ENCODE assay signal across 8 cellular contexts in the genomic region with DNA sequence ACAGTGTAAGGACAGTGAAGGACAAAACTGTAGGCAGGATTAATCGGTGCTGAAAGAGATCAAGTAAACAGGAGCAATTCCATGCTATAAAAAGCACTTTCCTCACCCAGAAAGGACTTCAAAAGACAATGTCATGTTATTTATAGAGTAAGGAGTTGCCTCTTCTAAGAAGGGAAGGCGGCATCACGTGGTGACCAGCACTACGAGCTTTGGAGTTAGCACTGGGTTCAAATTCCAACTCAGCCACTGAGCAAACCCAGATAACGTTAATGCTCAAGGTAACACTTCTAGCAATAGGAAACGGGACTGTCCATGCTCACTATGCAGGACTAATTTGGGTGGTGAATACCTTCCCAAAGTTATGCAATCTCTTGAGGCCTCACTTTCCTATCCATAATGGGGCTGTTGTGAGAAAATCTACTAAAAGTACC.
DNase-seq lines count a peak whose midpoint lies in the region; ATAC-seq and TF ChIP-seq lines count a peak whose summit lies in the region.

No MANE protein-coding gene starts in this region.

- DNase-seq in AG10803 (ENCODE audit: low read depth): no peak
- peak; percentile 32 for DNase-seq in LoVo (ENCODE audit: low spot score)
- no peak for DNase-seq in NCI-H2227 (lab: John Stamatoyannopoulos, UW; ENCODE audit: unreplicated experiment)

- peaks cover 22% of the 10 kb centered on the region for H3K4me1 ChIP-seq in mucosa of stomach (ENCODE audit: control insufficient read depth, insufficient read depth, low read length)

- no peaks in the 10 kb centered on the region for H3K9me3 ChIP-seq in mucosa of stomach (ENCODE audit: control insufficient read depth, low read length)

- peak overlapping the region; percentile 73 for H3K27ac ChIP-seq in cingulate gyrus (ENCODE audit: low read depth, low read length)

- H3K36me3 ChIP-seq in mucosa of stomach (ENCODE audit: control insufficient read depth, insufficient read depth, low read length): no peaks in the 10 kb centered on the region

- no peak for ATAC-seq in GM19351 (IDR thresholded peaks at IDR 0.05; ENCODE audit: unreplicated experiment)
- ATAC-seq in GM19467 (IDR thresholded peaks at IDR 0.05; ENCODE audit: unreplicated experiment): no peak
- no peak for ATAC-seq in HG03175 (IDR thresholded peaks at IDR 0.05; ENCODE audit: unreplicated experiment)

- H3K4me3 ChIP-seq in AG10803 (ENCODE audit: low read length) (peak overlapping the region; percentile 81), mucosa of stomach (ENCODE audit: low read length) (no peak overlapping the region)

- peak overlapping the region; percentile 76 for H3K9ac ChIP-seq in mucosa of stomach (ENCODE audit: low read length)

- no peak for TF ChIP-seq CTCF in AG10803 (conservative IDR thresholded peaks at IDR 0.05; ENCODE audit: low read length)

- H3K27me3 ChIP-seq in mucosa of stomach (ENCODE audit: control insufficient read depth, insufficient read depth, low read length): no peaks in the 10 kb centered on the region
